14 cellular contexts compared by ENCODE assay signal in genomic region chr5:155700333-155700732, GRCh38.
DNase-seq lines count a peak whose midpoint lies in the region; ATAC-seq and TF ChIP-seq lines count a peak whose summit lies in the region.
"Had no signal": no experiment of that assay in that cellular context is flagged by ENCODE, and none has a peak within 500 bp of the region (broad histone marks: within the 10 kb centered on the region; RNA-seq: fewer than 3 reads in every experiment).

No MANE protein-coding gene starts in this region.

- H3K4me3 ChIP-seq in Karpas-422 (ENCODE audit: low read length) (no peak overlapping the region), osteoblast (ENCODE audit: insufficient read depth, low read length) (no peak overlapping the region)

- H3K9ac ChIP-seq in Karpas-422 (ENCODE audit: low read length): no peak overlapping the region

- no peaks in the 10 kb centered on the region for H3K27me3 ChIP-seq in Karpas-422 (ENCODE audit: low read length)
- H3K27me3 ChIP-seq in osteoblast (ENCODE audit: insufficient read depth, low read length): no peaks in the 10 kb centered on the region

- H4K20me1 ChIP-seq in Karpas-422 (ENCODE audit: insufficient read depth, low read depth, low read length): no peaks in the 10 kb centered on the region
- no peaks in the 10 kb centered on the region for H4K20me1 ChIP-seq in osteoblast (ENCODE audit: insufficient read depth, low read length)

- H3K9me2 ChIP-seq in Karpas-422 (replicated peaks; ENCODE audit: insufficient read depth, low read length): no peaks in the 10 kb centered on the region

- no peak overlapping the region for H2AFZ ChIP-seq in Karpas-422 (ENCODE audit: low read length)
- H2AFZ ChIP-seq in osteoblast (ENCODE audit: low read length): no peak overlapping the region

- H3K9me3 ChIP-seq in Karpas-422 (ENCODE audit: low read length) (no peaks in the 10 kb centered on the region), osteoblast (ENCODE audit: low read depth, low read length) (no peaks in the 10 kb centered on the region)

- peak; percentile 29 to 39 for DNase-seq in NCI-H524 (lab: John Stamatoyannopoulos, UW)
- DNase-seq in NCI-H524 treated with DMSO at 0.1 percent for 48 hours (lab: John Stamatoyannopoulos, UW): no peak
- DNase-seq in Karpas-422: peak; percentile 66
- DNase-seq in cerebellar cortex (ENCODE audit: low spot score): peak; percentile 2
- DNase-seq in osteoblast (ENCODE audit: insufficient read length, low spot score, missing footprints): no peak
- no peak for DNase-seq in activated T-cell treated with anti-CD3 and anti-CD28 coated beads for 4 hours
- no peak for DNase-seq in NCI-H2171 (lab: John Stamatoyannopoulos, UW)
- DNase-seq: ACHN; activated CD4-positive, alpha-beta T cell treated with anti-CD3 and anti-CD28 coated beads for 48 hours; activated naive CD4-positive, alpha-beta T cell treated with anti-CD3 and anti-CD28 coated beads, Interleukin-2, amount 50 U/mL, for 16 hours; dermis blood vessel endothelial cell; glutamatergic neuron; NCI-H1048 had no signal

- H3K79me2 ChIP-seq in Karpas-422 (ENCODE audit: low read length) (no peaks in the 10 kb centered on the region), osteoblast (ENCODE audit: insufficient read depth, low read length) (no peaks in the 10 kb centered on the region)

- H3K4me1 ChIP-seq in Karpas-422 (ENCODE audit: low read length) (no peaks in the 10 kb centered on the region), osteoblast (ENCODE audit: insufficient read depth, low read length) (no peaks in the 10 kb centered on the region)

- H3K27ac ChIP-seq in Karpas-422 (ENCODE audit: low read length) (no peak overlapping the region), osteoblast (ENCODE audit: low read depth, low read length) (no peak overlapping the region)

- no peak for ATAC-seq in GM18498 (IDR thresholded peaks at IDR 0.05; ENCODE audit: unreplicated experiment)

- H3K36me3 ChIP-seq in Karpas-422 (ENCODE audit: insufficient read depth, low read length) (no peaks in the 10 kb centered on the region), osteoblast (ENCODE audit: insufficient read depth, low read length) (no peaks in the 10 kb centered on the region)

- peak; percentile 36 for TF ChIP-seq CTCF in osteoblast (IDR thresholded peaks at IDR 0.05; ENCODE audit: extremely low read depth, low read depth, low read length)

- no peak overlapping the region for H3K4me2 ChIP-seq in Karpas-422 (ENCODE audit: low read depth, low read length, poor library complexity, severe bottlenecking)
- H3K4me2 ChIP-seq in osteoblast (ENCODE audit: insufficient read depth, low read length): no peak overlapping the region

Comparison
In these comparisons a context has a peak if more than half of its experiments do, and no peak if none do; other contexts are left out.
1. DNase-seq: peak in NCI-H524 (2 of 2), Karpas-422 (single experiment) and cerebellar cortex (single experiment); none in NCI-H524 treated with DMSO at 0.1 percent for 48 hours (single experiment), osteoblast (single experiment), activated T-cell treated with anti-CD3 and anti-CD28 coated beads for 4 hours (single experiment) and NCI-H2171 (single experiment).